Comparison of ENCODE assay signal across 13 cellular contexts in the genomic region with DNA sequence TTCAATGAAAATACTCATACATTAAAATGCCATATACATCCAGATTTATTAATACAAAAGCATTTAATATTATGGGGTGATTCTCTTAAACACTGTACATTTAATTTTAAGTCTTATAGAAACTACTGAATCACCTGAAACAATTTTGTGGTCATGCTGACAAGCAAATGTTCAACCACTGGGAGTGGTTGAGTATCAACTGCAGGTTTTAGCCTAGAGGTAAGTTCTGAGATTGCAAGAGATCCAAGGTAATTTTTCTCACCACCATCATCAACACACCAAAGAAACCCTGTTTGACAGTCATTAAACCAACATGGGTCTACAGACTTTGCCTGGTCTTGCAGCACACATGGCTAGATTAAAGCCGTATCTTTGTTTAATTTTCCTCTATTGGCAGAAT.
DNase-seq lines count a peak whose midpoint lies in the region; ATAC-seq, FAIRE-seq and TF ChIP-seq lines count a peak whose summit lies in the region.
"Had no signal": no experiment of that assay in that cellular context is flagged by ENCODE, and none has a peak within 500 bp of the region (broad histone marks: within the 10 kb centered on the region; RNA-seq: fewer than 3 reads in every experiment).

No MANE protein-coding gene starts in this region.

- no peak overlapping the region for H3K27ac Mint-ChIP-seq in activated T-helper 17 cell treated with anti-CD3 and anti-CD28 coated beads, Interleukin-2, amount 50 U/mL, for 72 hours
- H3K27ac Mint-ChIP-seq: activated T-helper 2 cell treated with anti-CD3 and anti-CD28 coated beads, Interferon-gamma antibody, Interleukin-2, Interleukin-4, amounts not matched to agents 10 μg/mL and 5 μg/mL and 100 μg/mL, durations not matched to agents 14 hours and 24 hours and 36 hours; CD8-positive, alpha-beta T cell had no signal

- TF ChIP-seq CTCF in GM12875 (IDR thresholded peaks at IDR 0.05; ENCODE audit: borderline replicate concordance, insufficient read depth, low read depth, low read length) (peak; percentile 25; the same call in 1 of the 2 replicates), GM10266 (IDR thresholded peaks at IDR 0.05; ENCODE audit: control insufficient read depth, insufficient read depth, low read depth, missing control alignments) (no peak), D721Med (IDR thresholded peaks at IDR 0.05; ENCODE audit: insufficient read depth, missing control alignments) (no peak)

- peaks cover 20% of the 10 kb centered on the region for H3K27me3 Mint-ChIP-seq in activated T-helper 17 cell treated with anti-CD3 and anti-CD28 coated beads, Interleukin-2, amount 50 U/mL, for 72 hours

- ATAC-seq in GM19351 (IDR thresholded peaks at IDR 0.05; ENCODE audit: unreplicated experiment) (peak; percentile 90), HG03060 (IDR thresholded peaks at IDR 0.05; ENCODE audit: low read depth, unreplicated experiment) (peak; percentile 47), GM18861 (IDR thresholded peaks at IDR 0.05; ENCODE audit: unreplicated experiment) (no peak)
- peak; percentile 35 for ATAC-seq in activated T-helper 17 cell treated with anti-CD3 and anti-CD28 coated beads, Interleukin-2, amount 50 U/mL, for 72 hours (replicated peaks)
- ATAC-seq: CD8-positive, alpha-beta T cell had no signal

- H3K36me3 Mint-ChIP-seq in activated T-helper 17 cell treated with anti-CD3 and anti-CD28 coated beads, Interleukin-2, amount 50 U/mL, for 72 hours (ENCODE audit: low read depth), result no peaks in the 10 kb centered on the region
- H3K36me3 Mint-ChIP-seq: CD8-positive, alpha-beta T cell had no signal

- DNase-seq in NCI-H2029 treated with DMSO at 0.1 percent for 48 hours (lab: John Stamatoyannopoulos, UW) (no peak), GM10266 (ENCODE audit: extremely low spot score) (no peak), D721Med (ENCODE audit: insufficient read length, low spot score) (no peak)
- DNase-seq: CD8-positive, alpha-beta T cell; head of caudate nucleus; stimulated activated naive CD4-positive, alpha-beta T cell treated with Interleukin-2 at 50 U/mL for 16 hours had no signal

- H3K4me1 Mint-ChIP-seq in activated T-helper 17 cell treated with anti-CD3 and anti-CD28 coated beads, Interleukin-2, amount 50 U/mL, for 72 hours, result no peaks in the 10 kb centered on the region

- no peak for FAIRE-seq in D721Med (lab: Jason Lieb, UNC)

- H3K4me3 ChIP-seq in GM12875 (ENCODE audit: low read depth, low read length), result no peak overlapping the region
- H3K4me3 ChIP-seq: coronary artery had no signal

- no peak overlapping the region for H3K4me3 Mint-ChIP-seq in activated T-helper 17 cell treated with anti-CD3 and anti-CD28 coated beads, Interleukin-2, amount 50 U/mL, for 72 hours
- H3K4me3 Mint-ChIP-seq: CD8-positive, alpha-beta T cell had no signal

- H3K9me3 Mint-ChIP-seq in activated T-helper 17 cell treated with anti-CD3 and anti-CD28 coated beads, Interleukin-2, amount 50 U/mL, for 72 hours, result no peaks in the 10 kb centered on the region
- H3K9me3 Mint-ChIP-seq: activated T-helper 2 cell treated with anti-CD3 and anti-CD28 coated beads, Interferon-gamma antibody, Interleukin-2, Interleukin-4, amounts not matched to agents 10 μg/mL and 5 μg/mL and 100 μg/mL, durations not matched to agents 14 hours and 24 hours and 36 hours; CD8-positive, alpha-beta T cell had no signal
